8 cellular contexts compared by ENCODE assay signal in the genomic region with DNA sequence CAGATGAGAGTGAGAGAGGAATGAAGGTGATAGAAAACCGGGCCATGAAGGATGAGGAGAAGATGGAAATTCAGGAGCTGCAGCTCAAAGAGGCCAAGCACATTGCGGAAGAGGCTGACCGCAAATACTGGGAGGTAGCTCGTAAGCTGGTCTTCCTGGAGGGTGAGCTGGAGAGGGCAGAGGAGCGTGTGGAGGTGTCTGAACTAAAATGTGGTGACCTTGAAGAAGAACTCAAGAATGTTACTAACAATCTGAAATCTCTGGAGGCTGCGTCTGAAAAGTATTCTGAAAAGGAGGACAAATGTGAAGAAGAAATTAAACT.
DNase-seq lines count a peak whose midpoint lies in the region; ATAC-seq and TF ChIP-seq lines count a peak whose summit lies in the region.

No MANE protein-coding gene starts in this region.

- POLR2A ChIA-PET in A673 (lab: Charles Lee; ENCODE audit: low non-redundant PET) = no interaction called here
- POLR2A ChIA-PET in naive thymus-derived CD8-positive, alpha-beta T cell (lab: Charles Lee) = interaction anchor here (0.7 to 1.1 kb wide), 2 partner anchors 149 to 716 kb away, joined by 3 read pairs; a partner anchor contains a TSS

- no peaks in the 10 kb centered on the region for H3K9me3 Mint-ChIP-seq in naive thymus-derived CD8-positive, alpha-beta T cell

- H3K4me1 ChIP-seq in A673 (ENCODE audit: insufficient read depth, low read length, poor library complexity, severe bottlenecking) = peaks cover 5% of the 10 kb centered on the region

- no peaks in the 10 kb centered on the region for H3K36me3 Mint-ChIP-seq in naive thymus-derived CD8-positive, alpha-beta T cell

- CTCF ChIA-PET in A673 (lab: Charles Lee) = interaction anchor here (0.5 kb wide), 1 partner anchor 74 kb away, joined by 7 read pairs; no protein-coding TSS in a partner anchor

- no TSS peak for BruUV-seq in A673 (replicated peaks; lab: Mats Ljungman, UMichigan)

- H3K27ac ChIP-seq in A673 (ENCODE audit: low read depth, low read length, poor library complexity, severe bottlenecking) = no peak overlapping the region

- H3K36me3 ChIP-seq in A673 (ENCODE audit: insufficient read depth, low read length, poor library complexity, severe bottlenecking) = no peaks in the 10 kb centered on the region

- intact Hi-C loops in A673 (cut with micrococcal nuclease; ENCODE audit: unreplicated experiment) = no loop called here

- H3K27me3 ChIP-seq in A673 (replicated peaks; ENCODE audit: insufficient read depth, low read depth, low read length, poor library complexity) = no peaks in the 10 kb centered on the region

- DNase-seq in A673 (ENCODE audit: low spot score) (no peak), SHP77 (lab: John Stamatoyannopoulos, UW) (peak; percentile 34 to 51), epithelial cell of esophagus (ENCODE audit: low read depth) (peak; percentile 32), COLO829 (ENCODE audit: low spot score) (no peak), NCI-H2081 treated with DMSO at 0.1 percent for 48 hours (lab: John Stamatoyannopoulos, UW) (no peak)
- DNase-seq in naive thymus-derived CD8-positive, alpha-beta T cell = peak in 1 of 10 donors; percentile 13

- ATAC-seq in GM18508 (IDR thresholded peaks at IDR 0.05; ENCODE audit: insufficient read depth, unreplicated experiment) (peak; percentile 8), HG03064 (IDR thresholded peaks at IDR 0.05; ENCODE audit: low read depth, unreplicated experiment) (peak; percentile 34)
- peak; percentile 49 to 56 for ATAC-seq in naive thymus-derived CD8-positive, alpha-beta T cell

- no peaks in the 10 kb centered on the region for H3K27me3 Mint-ChIP-seq in naive thymus-derived CD8-positive, alpha-beta T cell

- no peaks in the 10 kb centered on the region for H3K9me3 ChIP-seq in A673 (ENCODE audit: low read depth, low read length, poor library complexity, severe bottlenecking)

- peak overlapping the region; percentile 89 to 98 (median 96) for H3K4me3 Mint-ChIP-seq in naive thymus-derived CD8-positive, alpha-beta T cell

- peak overlapping the region; percentile 90 to 98 (median 94) for H3K27ac Mint-ChIP-seq in naive thymus-derived CD8-positive, alpha-beta T cell

- H3K4me3 ChIP-seq in A673 (ENCODE audit: low read depth, low read length, poor library complexity, severe bottlenecking) (peak overlapping the region; percentile 35), epithelial cell of esophagus (ENCODE audit: low read length) (peak overlapping the region; percentile 52)

- peaks cover 9 to 33% (median 17%) of the 10 kb centered on the region in 4 donors for H3K4me1 Mint-ChIP-seq in naive thymus-derived CD8-positive, alpha-beta T cell

- TF ChIP-seq CTCF in A673 (conservative IDR thresholded peaks at IDR 0.05; ENCODE audit: low read depth, low read length) = no peak
- TF ChIP-seq CTCF in epithelial cell of esophagus (IDR thresholded peaks at IDR 0.05; ENCODE audit: insufficient read depth, low read depth, low read length, missing control alignments) = no peak

Comparison
In these comparisons a context has a peak if more than half of its experiments do, and no peak if none do; other contexts are left out.
1. DNase-seq: peak in SHP77 (2 of 2) and epithelial cell of esophagus (single experiment); none in A673 (single experiment), COLO829 (single experiment) and NCI-H2081 treated with DMSO at 0.1 percent for 48 hours (single experiment).
2. Peak in every context shown above with its lines, with median percentiles within 50 percentile points of each other: ATAC-seq.